ENCODE assay signal across 15 cellular contexts in the genomic region with DNA sequence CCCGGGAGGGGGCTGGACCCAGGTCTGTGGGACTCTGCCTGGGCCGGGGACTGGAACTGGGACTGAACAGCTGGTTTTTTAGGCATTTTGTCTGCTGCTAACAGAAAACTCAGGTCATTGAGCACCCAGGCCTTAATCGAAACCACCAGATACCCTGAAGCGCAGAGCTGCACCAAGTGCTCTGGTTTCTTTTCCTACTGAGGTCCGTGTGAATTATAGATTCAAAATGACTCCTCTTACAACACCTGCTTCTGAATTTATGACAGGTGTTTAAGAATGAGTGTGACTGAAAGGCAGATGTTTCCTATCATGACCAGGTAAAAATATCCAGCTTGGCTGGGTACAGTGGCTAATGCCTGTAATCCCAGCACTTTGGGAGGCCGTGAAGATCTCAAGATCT. TPM values are rescaled to one million over a fixed set of nuclear protein-coding genes. Genes with fewer than 3 reads are reported as not detected.
A peak's percentile ranks its signal among the peaks of the same experiment; 100 is the strongest.
DNase-seq lines count a peak whose midpoint lies in the region; ATAC-seq, FAIRE-seq and TF ChIP-seq lines count a peak whose summit lies in the region.
"Had no signal": no experiment of that assay in that cellular context is flagged by ENCODE, and none has a peak within 500 bp of the region (broad histone marks: within the 10 kb centered on the region; RNA-seq: fewer than 3 reads in every experiment).

No MANE protein-coding gene starts in this region.

- TF ChIP-seq EP300 in GM12878 (IDR thresholded peaks at IDR 0.05; ENCODE audit: borderline replicate concordance in 1 of 2, control insufficient read depth in 1 of 2, low read depth in 2 of 2, low read length in 2 of 2), result no peak

- peak in 2 of 3 experiments; percentile 50 to 89 for DNase-seq in NCI-H1417 (lab: John Stamatoyannopoulos, UW)
- DNase-seq in NCI-H1417 treated with DMSO at 0.1 percent for 48 hours (lab: John Stamatoyannopoulos, UW), result no peak
- peak; percentile 15 for DNase-seq in GM12878 (ENCODE audit: low read depth, low spot score)
- DNase-seq in right cardiac atrium, result no peak
- DNase-seq in SKM-1 (lab: John Stamatoyannopoulos, UW; ENCODE audit: unreplicated experiment), result no peak
- DNase-seq in HEK293T (ENCODE audit: extremely low spot score), result no peak
- DNase-seq: 8988T; activated CD4-positive, alpha-beta T cell treated with anti-CD3 and anti-CD28 coated beads, Interleukin-2, amount 50 U/mL, for 4 hours; NCI-H1105; NCI-H526 treated with DMSO at 0.1 percent for 48 hours had no signal

- H3K9ac ChIP-seq in GM12878 (ENCODE audit: control insufficient read depth, insufficient read depth, low read length), result no peak overlapping the region

- H3K27ac ChIP-seq in GM12878 (ENCODE audit: control insufficient read depth, insufficient read depth) (peak overlapping the region; percentile 57), right cardiac atrium (ENCODE audit: low read length) (no peak overlapping the region)
- H3K27ac ChIP-seq: epithelial cell of prostate had no signal

- no peak for TF ChIP-seq CTCF in GM12878 (IDR thresholded peaks at IDR 0.05 in 2 of 3, conservative IDR thresholded peaks at IDR 0.05 in 1 of 3; ENCODE audit: control insufficient read depth in 2 of 3, extremely low read depth in 1 of 3, insufficient read depth in 1 of 3, low read depth in 3 of 3, low read length in 3 of 3)

- H3K9me3 ChIP-seq in GM12878 (replicated peaks; ENCODE audit: control insufficient read depth, insufficient read depth, low read length), result no peaks in the 10 kb centered on the region; the same call in 2 of the 3 replicates
- no peaks in the 10 kb centered on the region for H3K9me3 ChIP-seq in right cardiac atrium (ENCODE audit: control insufficient read depth, low read length)

- TF ChIP-seq RAD21 in GM12878 (IDR thresholded peaks at IDR 0.05; ENCODE audit: insufficient read depth, low read depth, low read length), result no peak

- H4K20me1 ChIP-seq in GM12878 (ENCODE audit: control insufficient read depth, insufficient read depth), result peaks cover 4% of the 10 kb centered on the region; the same call in 1 of the 2 replicates

- H3K4me3 ChIP-seq in GM12878 (no peak overlapping the region), right cardiac atrium (ENCODE audit: low read length) (no peak overlapping the region)
- H3K4me3 ChIP-seq: GM23338 had no signal

- no peak overlapping the region for H2AFZ ChIP-seq in GM12878 (ENCODE audit: control insufficient read depth, low read depth, low read length)
- H2AFZ ChIP-seq: GM23338 had no signal

- SMC1A ChIA-PET in GM12878 (lab: Charles Lee; ENCODE audit: uncharacterized antibody, unreplicated experiment), result interaction anchor here (0.6 to 1.8 kb wide), 4 partner anchors 15 to 456 kb away, joined by 3 to 6 read pairs (median 3); no protein-coding TSS in a partner anchor

- peaks cover 12% of the 10 kb centered on the region for H3K4me1 ChIP-seq in GM12878 (ENCODE audit: control insufficient read depth, insufficient read depth, low read length)
- peaks cover 5% of the 10 kb centered on the region for H3K4me1 ChIP-seq in right cardiac atrium (ENCODE audit: control insufficient read depth, insufficient read depth, low read length)

- 12% methylated on average over 6 of the region's 6 CpGs for WGBS in GM12878 (ENCODE audit: insufficient coverage, insufficient replicate concordance, low lambda C conversion rate, missing lambda C conversion rate)
- WGBS in right cardiac atrium, result 91% methylated on average over 6 of the region's 6 CpGs

- H3K27me3 ChIP-seq in GM12878 (replicated peaks in 1 of 2; ENCODE audit: control insufficient read depth in 2 of 2, insufficient read depth in 2 of 2, low read length in 1 of 2) (no peaks in the 10 kb centered on the region), right cardiac atrium (ENCODE audit: control insufficient read depth, insufficient read depth) (no peaks in the 10 kb centered on the region)

- TF ChIP-seq POLR2A in GM12878 (IDR thresholded peaks at IDR 0.05; ENCODE audit: low read depth, low read length), result no peak

- H3K36me3 ChIP-seq in GM12878 (ENCODE audit: control insufficient read depth in 2 of 2, insufficient read depth in 2 of 2, low read length in 1 of 2), result peaks cover 5 to 15% of the 10 kb centered on the region in 2 experiments

- POLR2A ChIA-PET in GM12878 (lab: Charles Lee), result no interaction called here
- POLR2A ChIA-PET in HEK293T (lab: Yijun Ruan, JAX), result no interaction called here

- H3K4me2 ChIP-seq in GM12878 (ENCODE audit: control insufficient read depth, insufficient read depth), result no peak overlapping the region
- H3K4me2 ChIP-seq: GM23338 had no signal

- intact Hi-C loops in GM12878 (cut with micrococcal nuclease; ENCODE audit: unreplicated experiment), result no loop called here
- intact Hi-C loops in right cardiac atrium (cut with DNase I), result loop anchor here in 2 of 4 donors (5.0 to 10.0 kb wide), 2 partner anchors 35 to 228 kb away; partner anchors contain the start of gene ALLC (in 1 of the 2)

- RAD21 ChIA-PET in GM12878 (lab: Charles Lee; ENCODE audit: unreplicated experiment), result no interaction called here

- no TSS peak for BruUV-seq in GM12878 (replicated peaks; lab: Mats Ljungman, UMichigan)

- H3K79me2 ChIP-seq in GM12878 (ENCODE audit: control insufficient read depth, insufficient read depth, low read length), result no peaks in the 10 kb centered on the region

- in situ Hi-C loops in GM12878 (cut with MboI), result no loop called here

- peak; percentile 44 for FAIRE-seq in GM12878 (lab: Jason Lieb, UNC)
- FAIRE-seq: keratinocyte had no signal

- ATAC-seq in GM21717 (IDR thresholded peaks at IDR 0.05; ENCODE audit: unreplicated experiment), result peak; percentile 42
- ATAC-seq in HG03175 (IDR thresholded peaks at IDR 0.05; ENCODE audit: unreplicated experiment), result peak; percentile 40
- ATAC-seq in GM12878, result no peak; the same call in 2 of the 3 replicates
- ATAC-seq in right cardiac atrium, result no peak
- ATAC-seq: GM23338 had no signal

- CTCF ChIA-PET in GM12878 (lab: Yijun Ruan, JAX), result interaction anchor here (1.0 to 2.6 kb wide), 2 partner anchors 33 to 224 kb away, joined by 3 to 12 read pairs; no protein-coding TSS in a partner anchor
- CTCF ChIA-PET in HEK293T (lab: Yijun Ruan, JAX), result no interaction called here

TF ChIP-seq in GM12878, 131 proteins besides CTCF, POLR2A, EP300 and RAD21 (continues in another document):
- TF ChIP-seq ASH2L (IDR thresholded peaks at IDR 0.05; ENCODE audit: borderline replicate concordance, low read depth) (no peak), RUNX3 (IDR thresholded peaks at IDR 0.05; ENCODE audit: low read length) (peak; percentile 60; the same call in 1 of the 2 replicates), NFIC (IDR thresholded peaks at IDR 0.05; ENCODE audit: low read depth, low read length) (peak; percentile 66), CREM (IDR thresholded peaks at IDR 0.05; ENCODE audit: low read depth) (0 out of 2 replicates have a peak, but pooled peaks have one; percentile 43)

TF ChIP-seq in HEK293T, 16 proteins besides CTCF, POLR2A, EP300 and RAD21 (continues in another document):
- TF ChIP-seq, protein P1, sequence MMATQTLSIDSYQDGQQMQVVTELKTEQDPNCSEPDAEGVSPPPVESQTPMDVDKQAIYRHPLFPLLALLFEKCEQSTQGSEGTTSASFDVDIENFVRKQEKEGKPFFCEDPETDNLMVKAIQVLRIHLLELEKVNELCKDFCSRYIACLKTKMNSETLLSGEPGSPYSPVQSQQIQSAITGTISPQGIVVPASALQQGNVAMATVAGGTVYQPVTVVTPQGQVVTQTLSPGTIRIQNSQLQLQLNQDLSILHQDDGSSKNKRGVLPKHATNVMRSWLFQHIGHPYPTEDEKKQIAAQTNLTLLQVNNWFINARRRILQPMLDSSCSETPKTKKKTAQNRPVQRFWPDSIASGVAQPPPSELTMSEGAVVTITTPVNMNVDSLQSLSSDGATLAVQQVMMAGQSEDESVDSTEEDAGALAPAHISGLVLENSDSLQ (IDR thresholded peaks at IDR 0.05), result no peak
- TF ChIP-seq ZNF384 (IDR thresholded peaks at IDR 0.05) (no peak), SUZ12 (IDR thresholded peaks at IDR 0.05) (no peak)

RNA-seq across cellular contexts. Expression of gene TRAPPC12, which starts 47.8 kb away (rescaled TPM):
- total RNA-seq in GM12878 (2013; cell fraction: nucleolus; rRNA removed), result 425 and 429 TPM in 2 replicates
- 38.8 and 48.0 TPM in 2 replicates for total RNA-seq in GM12878 (2014; rRNA removed)
- 33.9 and 35.9 TPM in 2 replicates for total RNA-seq in GM12878 (2014; rRNA removed; fragmentation: Illumina TruSeq; extraction: Trizol)
- 63.2 and 77.1 TPM in 2 replicates for total RNA-seq in GM12878 (2021)
- polyA plus RNA-seq in GM12878 (2011; ENCODE audit: low read depth), result 44.7 TPM
- polyA plus RNA-seq in GM12878 (2011; rRNA removed), result 22.3 and 46.4 TPM in 2 replicates
- 19.8 and 23.8 TPM in 2 replicates for polyA plus RNA-seq in GM12878 (2011; cell fraction: cytosol; rRNA removed)
- 174 and 205 TPM in 2 replicates for polyA plus RNA-seq in GM12878 (2011; cell fraction: nucleus; rRNA removed)
- polyA plus RNA-seq in GM12878 (2012), result 40.4 and 56.2 TPM in 2 replicates
- polyA plus RNA-seq in GM12878 (2014; fragmentation: Illumina TruSeq; extraction: Trizol), result 17.2 and 38.1 TPM in 2 replicates
- polyA plus RNA-seq in GM12878 (2014; fragmentation: Nextera tagmentation; extraction: Ambion mirVana), result 10 to 100 TPM in 1 of 2 experiments, 1 to 10 TPM in 1; 8.6 to 22.9 TPM
- 39.4 and 57.5 TPM in 2 replicates for polyA plus RNA-seq in GM12878 (2014; rRNA removed)
- polyA plus RNA-seq in GM12878 (2016; fragmentation: Nextera tagmentation; extraction: Ambion mirVana), result 10 to 100 TPM; 30.2 to 36.7 TPM
- 46.2 and 66.6 TPM in 2 replicates for polyA minus RNA-seq in GM12878 (2011; rRNA and poly(A)+ RNA removed)
- polyA minus RNA-seq in GM12878 (2011; cell fraction: cytosol; rRNA and poly(A)+ RNA removed), result 19.8 and 27.6 TPM in 2 replicates
- 68.5 and 127 TPM in 2 replicates for polyA minus RNA-seq in GM12878 (2011; cell fraction: nucleus; rRNA and poly(A)+ RNA removed)
- 100 to 1,000 TPM in 3 of 4 donors, 10 to 100 TPM in 1; 93.4 to 137 (median 132) TPM for total RNA-seq in right cardiac atrium
- polyA plus RNA-seq in right cardiac atrium, result 125 TPM

RNA-seq across cellular contexts. Expression of gene EIPR1, which starts 49.7 kb away (rescaled TPM):
- 59.2 and 63.8 TPM in 2 replicates for total RNA-seq in GM12878 (2013; cell fraction: nucleolus; rRNA removed)
- total RNA-seq in GM12878 (2014; rRNA removed), result 49.3 and 50.3 TPM in 2 replicates
- total RNA-seq in GM12878 (2014; rRNA removed; fragmentation: Illumina TruSeq; extraction: Trizol), result 29.7 and 34.5 TPM in 2 replicates
- total RNA-seq in GM12878 (2021), result 39.0 and 43.4 TPM in 2 replicates
- 13.9 TPM for polyA plus RNA-seq in GM12878 (2011; ENCODE audit: low read depth)
- 40.5 and 61.2 TPM in 2 replicates for polyA plus RNA-seq in GM12878 (2011; rRNA removed)
- 78.9 and 84.0 TPM in 2 replicates for polyA plus RNA-seq in GM12878 (2011; cell fraction: cytosol; rRNA removed)
- polyA plus RNA-seq in GM12878 (2011; cell fraction: nucleus; rRNA removed), result 55.0 and 55.5 TPM in 2 replicates
- polyA plus RNA-seq in GM12878 (2012), result 26.1 and 30.8 TPM in 2 replicates
- polyA plus RNA-seq in GM12878 (2014; fragmentation: Illumina TruSeq; extraction: Trizol), result 22.3 and 34.9 TPM in 2 replicates
- 10 to 100 TPM; 23.6 to 24.0 TPM for polyA plus RNA-seq in GM12878 (2014; fragmentation: Nextera tagmentation; extraction: Ambion mirVana)
- polyA plus RNA-seq in GM12878 (2014; rRNA removed), result 43.6 and 48.9 TPM in 2 replicates
- 10 to 100 TPM; 41.1 to 49.1 TPM for polyA plus RNA-seq in GM12878 (2016; fragmentation: Nextera tagmentation; extraction: Ambion mirVana)
- polyA minus RNA-seq in GM12878 (2011; rRNA and poly(A)+ RNA removed), result 42.5 and 77.0 TPM in 2 replicates
- polyA minus RNA-seq in GM12878 (2011; cell fraction: cytosol; rRNA and poly(A)+ RNA removed), result 21.8 and 27.0 TPM in 2 replicates
- polyA minus RNA-seq in GM12878 (2011; cell fraction: nucleus; rRNA and poly(A)+ RNA removed), result 21.3 and 39.5 TPM in 2 replicates
- 10 to 100 TPM in 2 of 4 donors, 1 to 10 TPM in 2; 8.4 to 11.8 (median 10.2) TPM for total RNA-seq in right cardiac atrium
- polyA plus RNA-seq in right cardiac atrium, result 12.2 TPM

Comparison
In these comparisons a context has a peak if more than half of its experiments do, and no peak if none do; other contexts are left out.
1. DNase-seq: peak in NCI-H1417 (2 of 3) and GM12878 (single experiment); none in NCI-H1417 treated with DMSO at 0.1 percent for 48 hours (single experiment), right cardiac atrium (0 of 3), SKM-1 (single experiment) and HEK293T (single experiment).
2. ATAC-seq: peak in GM21717 (single experiment) and HG03175 (single experiment); none in GM12878 (single experiment) and right cardiac atrium (0 of 2).